ENCODE assay signal across 7 cellular contexts in the genomic region with DNA sequence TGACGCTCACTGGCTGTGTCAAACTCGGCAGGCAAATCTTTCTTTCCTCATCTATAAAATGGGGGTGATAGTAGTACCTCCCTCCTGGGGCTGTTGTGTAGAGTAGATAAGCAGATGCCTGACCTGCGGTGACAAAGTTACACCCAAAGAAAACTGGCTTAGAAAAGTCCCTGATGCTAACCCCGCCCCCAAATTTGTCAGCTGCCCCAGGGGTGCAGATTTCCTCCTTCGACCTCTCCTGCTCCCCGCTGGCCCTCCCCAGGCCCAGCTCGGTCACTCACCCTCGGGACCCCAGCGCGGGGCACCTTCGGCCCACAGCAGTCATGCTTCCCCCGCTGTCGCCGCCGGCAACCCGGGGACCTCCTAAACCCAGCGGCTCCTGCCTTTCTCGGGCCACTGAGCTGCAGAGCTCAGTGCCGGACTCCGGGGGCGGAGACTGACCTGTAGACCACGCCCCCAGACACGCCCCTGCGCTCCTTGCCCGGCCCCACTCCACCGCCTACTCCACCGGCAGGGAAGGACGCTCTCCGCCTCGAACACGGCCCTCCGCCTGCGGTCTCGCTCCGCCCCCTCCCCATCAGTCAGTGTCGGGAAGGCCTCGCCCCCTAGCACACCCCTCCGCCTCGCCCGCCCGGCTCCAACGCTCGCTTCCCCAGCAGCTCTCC. TPM values are rescaled to one million over a fixed set of nuclear protein-coding genes. Genes with fewer than 3 reads are reported as not detected.
DNase-seq lines count a peak whose midpoint lies in the region; ATAC-seq, FAIRE-seq and TF ChIP-seq lines count a peak whose summit lies in the region.

No MANE protein-coding gene starts in this region.

- intact Hi-C loops in GM12878 (cut with micrococcal nuclease; ENCODE audit: unreplicated experiment) = no loop called here

- H3K79me2 ChIP-seq in GM12878 (ENCODE audit: control insufficient read depth, insufficient read depth, low read length) = peaks cover 16% of the 10 kb centered on the region

- peak; percentile 78 for TF ChIP-seq POLR2A in GM12878 (IDR thresholded peaks at IDR 0.05; ENCODE audit: low read depth, low read length)

- no peak for TF ChIP-seq CTCF in GM12878 (IDR thresholded peaks at IDR 0.05 in 2 of 3, conservative IDR thresholded peaks at IDR 0.05 in 1 of 3; ENCODE audit: control insufficient read depth in 2 of 3, extremely low read depth in 1 of 3, insufficient read depth in 1 of 3, low read depth in 3 of 3, low read length in 3 of 3)

- no peaks in the 10 kb centered on the region for H3K27me3 ChIP-seq in GM12878 (replicated peaks in 1 of 2; ENCODE audit: control insufficient read depth in 2 of 2, insufficient read depth in 2 of 2, low read length in 1 of 2)

- peak overlapping the region; percentile 79 for H3K4me3 ChIP-seq in GM12878

- DNase-seq in NCI-H187 treated with DMSO at 0.1 percent for 48 hours (lab: John Stamatoyannopoulos, UW) (peak; percentile 57), T1000 (lab: John Stamatoyannopoulos, UW) (peak; percentile 95), GM12878 (ENCODE audit: low read depth, low spot score) (peak; percentile 90), hypothalamus (lab: John Stamatoyannopoulos, UW) (peak; percentile 22 to 96 (median 84)), retina (peak; percentile 97)

- 1% methylated on average over 35 of the region's 43 CpGs for WGBS in GM12878 (ENCODE audit: insufficient coverage, insufficient replicate concordance, low lambda C conversion rate, missing lambda C conversion rate)

- peak overlapping the region; percentile 21 for H3K9ac ChIP-seq in GM12878 (ENCODE audit: control insufficient read depth, insufficient read depth, low read length)

- SMC1A ChIA-PET in GM12878 (lab: Charles Lee; ENCODE audit: uncharacterized antibody, unreplicated experiment) = interaction anchor here (0.6 to 1.9 kb wide), 8 partner anchors 8 to 150 kb away, joined by 3 to 26 read pairs (median 4); partner anchors contain the start of genes CDK9 and TOR2A

- POLR2A ChIA-PET in GM12878 (lab: Charles Lee) = interaction anchor here (0.5 to 3.6 kb wide), 16 partner anchors 9 to 329 kb away, joined by 3 to 42 read pairs (median 6); partner anchors contain the start of genes CDK9, FPGS, ST6GALNAC4 and TOR2A

- no peak for TF ChIP-seq RAD21 in GM12878 (IDR thresholded peaks at IDR 0.05; ENCODE audit: insufficient read depth, low read depth, low read length)

- BruUV-seq in GM12878 (replicated peaks; lab: Mats Ljungman, UMichigan) = no TSS peak

- TF ChIP-seq EP300 in GM12878 (IDR thresholded peaks at IDR 0.05; ENCODE audit: borderline replicate concordance in 1 of 2, control insufficient read depth in 1 of 2, low read depth in 2 of 2, low read length in 2 of 2) = no peak

- FAIRE-seq in GM12878 (lab: Jason Lieb, UNC) = peak; percentile 94

- H3K4me2 ChIP-seq in GM12878 (ENCODE audit: control insufficient read depth, insufficient read depth) = peak overlapping the region; percentile 65

- ATAC-seq in GM18502 (IDR thresholded peaks at IDR 0.05; ENCODE audit: poor library complexity, unreplicated experiment) (peak; percentile 85), HG02970 (IDR thresholded peaks at IDR 0.05; ENCODE audit: low FRiP score, unreplicated experiment) (peak; percentile 87), GM12878 (peak; percentile 95)

- no peaks in the 10 kb centered on the region for H3K9me3 ChIP-seq in GM12878 (replicated peaks; ENCODE audit: control insufficient read depth, insufficient read depth, low read length)

- RAD21 ChIA-PET in GM12878 (lab: Charles Lee; ENCODE audit: unreplicated experiment) = interaction anchor here (0.6 to 7.6 kb wide), 11 partner anchors 8 to 225 kb away, joined by 3 to 61 read pairs (median 5); partner anchors contain the start of genes CDK9, ST6GALNAC4 and TOR2A

- H3K36me3 ChIP-seq in GM12878 (ENCODE audit: control insufficient read depth in 2 of 2, insufficient read depth in 2 of 2, low read length in 1 of 2) = peaks cover 5 to 30% of the 10 kb centered on the region in 2 experiments

- peaks cover 24% of the 10 kb centered on the region for H3K4me1 ChIP-seq in GM12878 (ENCODE audit: control insufficient read depth, insufficient read depth, low read length)

- in situ Hi-C loops in GM12878 (cut with MboI) = no loop called here

- 0 out of 2 replicates have a peak overlapping the region, but pooled peaks have one; percentile 1 for H2AFZ ChIP-seq in GM12878 (ENCODE audit: control insufficient read depth, low read depth, low read length)

- H4K20me1 ChIP-seq in GM12878 (ENCODE audit: control insufficient read depth, insufficient read depth) = peaks cover 3% of the 10 kb centered on the region; the same call in 1 of the 2 replicates

- peak overlapping the region; percentile 23; the same call in 1 of the 2 replicates for H3K27ac ChIP-seq in GM12878 (ENCODE audit: control insufficient read depth, insufficient read depth)

- CTCF ChIA-PET in GM12878 (lab: Yijun Ruan, JAX) = interaction anchor here (0.5 to 9.2 kb wide), 12 partner anchors 8 to 162 kb away, joined by 3 to 75 read pairs (median 4); partner anchors contain the start of genes CDK9, SH2D3C, ST6GALNAC4 and TOR2A

RNA-seq across cellular contexts. Expression of gene SH2D3C, which starts 7.4 kb away (rescaled TPM):
- total RNA-seq in GM12878 (2013; cell fraction: nucleolus; rRNA removed) = 28.6 and 33.2 TPM in 2 replicates
- total RNA-seq in GM12878 (2014; rRNA removed) = 16.1 and 19.0 TPM in 2 replicates
- 8.4 and 9.0 TPM in 2 replicates for total RNA-seq in GM12878 (2014; rRNA removed; fragmentation: Illumina TruSeq; extraction: Trizol)
- 21.0 and 23.5 TPM in 2 replicates for total RNA-seq in GM12878 (2021)
- polyA plus RNA-seq in GM12878 (2011; ENCODE audit: low read depth) = 11.2 TPM
- polyA plus RNA-seq in GM12878 (2011; rRNA removed) = 3.2 and 13.5 TPM in 2 replicates
- 18.5 and 20.4 TPM in 2 replicates for polyA plus RNA-seq in GM12878 (2011; cell fraction: cytosol; rRNA removed)
- polyA plus RNA-seq in GM12878 (2011; cell fraction: nucleus; rRNA removed) = 32.4 and 46.4 TPM in 2 replicates
- 17.4 and 22.8 TPM in 2 replicates for polyA plus RNA-seq in GM12878 (2012)
- 4.4 and 11.6 TPM in 2 replicates for polyA plus RNA-seq in GM12878 (2014; fragmentation: Illumina TruSeq; extraction: Trizol)
- 1 to 10 TPM; 1.2 to 1.9 TPM for polyA plus RNA-seq in GM12878 (2014; fragmentation: Nextera tagmentation; extraction: Ambion mirVana)
- 19.5 and 25.2 TPM in 2 replicates for polyA plus RNA-seq in GM12878 (2014; rRNA removed)
- polyA plus RNA-seq in GM12878 (2016; fragmentation: Nextera tagmentation; extraction: Ambion mirVana) = 10 to 100 TPM; 20.7 to 23.2 TPM
- polyA minus RNA-seq in GM12878 (2011; rRNA and poly(A)+ RNA removed) = 30.6 and 32.1 TPM in 2 replicates
- polyA minus RNA-seq in GM12878 (2011; cell fraction: cytosol; rRNA and poly(A)+ RNA removed) = 13.5 and 19.3 TPM in 2 replicates
- 10.2 and 18.5 TPM in 2 replicates for polyA minus RNA-seq in GM12878 (2011; cell fraction: nucleus; rRNA and poly(A)+ RNA removed)

RNA-seq across cellular contexts. Expression of gene CDK9, which starts 14.8 kb away (rescaled TPM):
- total RNA-seq in GM12878 (2013; cell fraction: nucleolus; rRNA removed) = 59.1 and 66.1 TPM in 2 replicates
- 33.6 and 34.3 TPM in 2 replicates for total RNA-seq in GM12878 (2014; rRNA removed)
- total RNA-seq in GM12878 (2014; rRNA removed; fragmentation: Illumina TruSeq; extraction: Trizol) = 24.5 and 25.2 TPM in 2 replicates
- 86.3 and 92.6 TPM in 2 replicates for total RNA-seq in GM12878 (2021)
- polyA plus RNA-seq in GM12878 (2011; ENCODE audit: low read depth) = 20.6 TPM
- 30.3 and 46.5 TPM in 2 replicates for polyA plus RNA-seq in GM12878 (2011; rRNA removed)
- polyA plus RNA-seq in GM12878 (2011; cell fraction: cytosol; rRNA removed) = 51.1 and 55.6 TPM in 2 replicates
- 219 and 246 TPM in 2 replicates for polyA plus RNA-seq in GM12878 (2011; cell fraction: nucleus; rRNA removed)
- polyA plus RNA-seq in GM12878 (2012) = 44.8 and 52.0 TPM in 2 replicates
- 41.7 and 57.0 TPM in 2 replicates for polyA plus RNA-seq in GM12878 (2014; fragmentation: Illumina TruSeq; extraction: Trizol)
- polyA plus RNA-seq in GM12878 (2014; fragmentation: Nextera tagmentation; extraction: Ambion mirVana) = 1 to 10 TPM; 7.3 to 9.6 TPM
- polyA plus RNA-seq in GM12878 (2014; rRNA removed) = 56.7 and 59.9 TPM in 2 replicates
- polyA plus RNA-seq in GM12878 (2016; fragmentation: Nextera tagmentation; extraction: Ambion mirVana) = 10 to 100 TPM; 80.9 to 85.5 TPM
- 59.7 and 75.9 TPM in 2 replicates for polyA minus RNA-seq in GM12878 (2011; rRNA and poly(A)+ RNA removed)
- polyA minus RNA-seq in GM12878 (2011; cell fraction: cytosol; rRNA and poly(A)+ RNA removed) = 26.9 TPM in 2 replicates
- polyA minus RNA-seq in GM12878 (2011; cell fraction: nucleus; rRNA and poly(A)+ RNA removed) = 35.4 and 52.2 TPM in 2 replicates

RNA-seq across cellular contexts. Expression of gene FPGS, which starts 31.6 kb away (rescaled TPM):
- 131 and 132 TPM in 2 replicates for total RNA-seq in GM12878 (2013; cell fraction: nucleolus; rRNA removed)
- total RNA-seq in GM12878 (2014; rRNA removed) = 62.8 and 79.6 TPM in 2 replicates
- 43.3 and 44.4 TPM in 2 replicates for total RNA-seq in GM12878 (2014; rRNA removed; fragmentation: Illumina TruSeq; extraction: Trizol)
- total RNA-seq in GM12878 (2021) = 89.3 and 98.3 TPM in 2 replicates
- 30.5 TPM for polyA plus RNA-seq in GM12878 (2011; ENCODE audit: low read depth)
- 34.1 and 64.4 TPM in 2 replicates for polyA plus RNA-seq in GM12878 (2011; rRNA removed)
- polyA plus RNA-seq in GM12878 (2011; cell fraction: cytosol; rRNA removed) = 91.2 and 99.0 TPM in 2 replicates
- 158 and 216 TPM in 2 replicates for polyA plus RNA-seq in GM12878 (2011; cell fraction: nucleus; rRNA removed)
- 47.6 and 62.7 TPM in 2 replicates for polyA plus RNA-seq in GM12878 (2012)
- 49.0 and 81.2 TPM in 2 replicates for polyA plus RNA-seq in GM12878 (2014; fragmentation: Illumina TruSeq; extraction: Trizol)
- polyA plus RNA-seq in GM12878 (2014; fragmentation: Nextera tagmentation; extraction: Ambion mirVana) = 1 to 10 TPM; 1.2 to 8.2 TPM
- polyA plus RNA-seq in GM12878 (2014; rRNA removed) = 88.1 and 95.0 TPM in 2 replicates
- 100 to 1,000 TPM; 112 to 127 TPM for polyA plus RNA-seq in GM12878 (2016; fragmentation: Nextera tagmentation; extraction: Ambion mirVana)
- polyA minus RNA-seq in GM12878 (2011; rRNA and poly(A)+ RNA removed) = 61.6 and 82.1 TPM in 2 replicates
- polyA minus RNA-seq in GM12878 (2011; cell fraction: cytosol; rRNA and poly(A)+ RNA removed) = 29.7 and 45.3 TPM in 2 replicates
- polyA minus RNA-seq in GM12878 (2011; cell fraction: nucleus; rRNA and poly(A)+ RNA removed) = 25.9 and 46.4 TPM in 2 replicates

RNA-seq across cellular contexts. Expression of gene TOR2A, which starts 35.9 kb away (rescaled TPM):
- total RNA-seq in GM12878 (2013; cell fraction: nucleolus; rRNA removed) = 3.9 and 6.5 TPM in 2 replicates
- total RNA-seq in GM12878 (2014; rRNA removed) (7.8 and 12.6 TPM in 2 replicates), GM12878 (2014; rRNA removed; fragmentation: Illumina TruSeq; extraction: Trizol) (2.7 and 4.2 TPM in 2 replicates), GM12878 (2021) (11.5 and 11.6 TPM in 2 replicates)
- 2.6 TPM for polyA plus RNA-seq in GM12878 (2011; ENCODE audit: low read depth)
- polyA plus RNA-seq in GM12878 (2011; rRNA removed) (0.91 and 2.4 TPM in 2 replicates), GM12878 (2014; fragmentation: Illumina TruSeq; extraction: Trizol) (1.6 and 5.4 TPM in 2 replicates), GM12878 (2014; fragmentation: Nextera tagmentation; extraction: Ambion mirVana) (1 to 10 TPM in 1 of 2 experiments, under 1 TPM in 1; 0.52 to 1.6 TPM), GM12878 (2014; rRNA removed) (14.3 and 17.4 TPM in 2 replicates), GM12878 (2016; fragmentation: Nextera tagmentation; extraction: Ambion mirVana) (10 to 100 TPM; 22.1 to 23.7 TPM)
- 6.6 and 11.0 TPM in 2 replicates for polyA plus RNA-seq in GM12878 (2011; cell fraction: cytosol; rRNA removed)
- 13.5 and 13.6 TPM in 2 replicates for polyA plus RNA-seq in GM12878 (2011; cell fraction: nucleus; rRNA removed)
- polyA plus RNA-seq in GM12878 (2012) = 6.7 and 8.2 TPM in 2 replicates
- 1.4 and 4.9 TPM in 2 replicates for polyA minus RNA-seq in GM12878 (2011; rRNA and poly(A)+ RNA removed)
- polyA minus RNA-seq in GM12878 (2011; cell fraction: cytosol; rRNA and poly(A)+ RNA removed) = 2.7 and 4.3 TPM in 2 replicates
- 5.1 and 8.0 TPM in 2 replicates for polyA minus RNA-seq in GM12878 (2011; cell fraction: nucleus; rRNA and poly(A)+ RNA removed)

RNA-seq across cellular contexts. Expression of gene TTC16, which starts 55.2 kb away (rescaled TPM):
- total RNA-seq in GM12878 (2013; cell fraction: nucleolus; rRNA removed) = not detected in 2 replicates
- total RNA-seq in GM12878 (2014; rRNA removed) (not detected in 2 replicates), GM12878 (2014; rRNA removed; fragmentation: Illumina TruSeq; extraction: Trizol) (not detected in 2 replicates), GM12878 (2021) (not detected in 2 replicates)
- not detected for polyA plus RNA-seq in GM12878 (2011; ENCODE audit: low read depth)
- polyA plus RNA-seq in GM12878 (2011; rRNA removed) (0.03 TPM in 1 of 2 replicates, not detected in the other), GM12878 (2014; fragmentation: Illumina TruSeq; extraction: Trizol) (not detected in 2 replicates), GM12878 (2014; fragmentation: Nextera tagmentation; extraction: Ambion mirVana) (not detected), GM12878 (2014; rRNA removed) (0.04 TPM in 1 of 2 replicates, not detected in the other), GM12878 (2016; fragmentation: Nextera tagmentation; extraction: Ambion mirVana) (not detected)
- not detected in 2 replicates for polyA plus RNA-seq in GM12878 (2011; cell fraction: cytosol; rRNA removed)
- 0.03 TPM in 1 of 2 replicates, not detected in the other for polyA plus RNA-seq in GM12878 (2011; cell fraction: nucleus; rRNA removed)
- polyA plus RNA-seq in GM12878 (2012) = not detected in 2 replicates
- not detected in 2 replicates for polyA minus RNA-seq in GM12878 (2011; rRNA and poly(A)+ RNA removed)
- not detected in 2 replicates for polyA minus RNA-seq in GM12878 (2011; cell fraction: cytosol; rRNA and poly(A)+ RNA removed)
- not detected in 2 replicates for polyA minus RNA-seq in GM12878 (2011; cell fraction: nucleus; rRNA and poly(A)+ RNA removed)

Comparison
In these comparisons a context has a peak if more than half of its experiments do, and no peak if none do; other contexts are left out.
1. Peak in every context shown above with its lines: DNase-seq, ATAC-seq, H3K4me3 ChIP-seq and H3K27ac ChIP-seq.